Comparison of ENCODE assay signal across 9 cellular contexts in the genomic region with DNA sequence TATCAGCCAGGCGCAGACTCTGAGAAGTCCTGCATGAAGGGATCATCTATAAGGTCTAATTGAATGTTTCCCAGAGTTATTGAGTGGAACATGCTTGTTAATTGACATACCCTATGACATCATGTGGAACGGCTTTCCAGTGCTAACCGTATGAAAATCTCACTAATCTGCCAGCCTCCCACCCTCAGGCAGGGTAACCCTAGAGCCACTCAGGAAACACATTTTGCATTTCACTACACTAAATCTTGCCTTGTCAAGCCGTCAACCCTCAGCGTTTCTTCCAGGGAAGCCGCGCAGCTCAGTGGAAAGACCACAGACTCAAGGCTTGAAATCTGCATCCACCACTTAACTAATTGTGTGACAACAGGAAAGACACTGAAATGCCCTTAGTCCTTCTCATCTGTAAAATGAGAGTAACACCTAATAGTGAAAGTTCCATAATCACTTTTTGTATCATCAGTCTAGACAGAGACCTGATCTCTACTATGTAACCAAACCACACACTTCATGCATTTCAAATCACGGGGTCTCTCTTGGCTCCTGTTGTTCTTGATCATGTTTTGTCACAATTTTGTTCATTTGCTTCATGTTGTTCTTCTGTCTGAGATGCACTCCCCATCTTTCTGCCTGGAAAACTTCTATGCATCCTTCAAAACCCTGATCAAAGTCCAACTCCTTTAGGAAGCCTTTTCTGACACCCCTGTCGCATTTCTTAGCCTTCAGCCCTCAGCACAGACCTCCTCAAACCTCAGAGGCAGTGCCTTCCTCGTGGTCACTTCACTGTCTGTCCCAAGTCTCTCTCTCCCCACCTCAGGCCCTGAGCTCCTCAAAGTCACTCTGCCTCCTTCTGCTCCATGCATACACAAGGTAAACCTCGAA.
DNase-seq lines count a peak whose midpoint lies in the region; ATAC-seq lines count a peak whose summit lies in the region.
"Had no signal": no experiment of that assay in that cellular context is flagged by ENCODE, and none has a peak within 500 bp of the region (broad histone marks: within the 10 kb centered on the region; RNA-seq: fewer than 3 reads in every experiment).

No MANE protein-coding gene starts in this region.

- H3K36me3 Mint-ChIP-seq in activated naive CD4-positive, alpha-beta T cell treated with anti-CD3 and anti-CD28 coated beads for 36 hours (ENCODE audit: low read depth), result no peaks in the 10 kb centered on the region
- no peaks in the 10 kb centered on the region for H3K36me3 Mint-ChIP-seq in T-helper 2 cell treated with Interferon-gamma antibody and Interleukin-4, amounts not matched to agents 5 μg/mL and 100 μg/mL, for 36 hours (ENCODE audit: low read depth)
- no peaks in the 10 kb centered on the region for H3K36me3 Mint-ChIP-seq in stimulated activated memory B cell treated with anti-CD40 and anti-IgM and Interleukin-4, amounts not matched to agents 10 μg/mL and 1 μg/mL and 100 μg/mL, for 72 hours

- DNase-seq in activated naive CD4-positive, alpha-beta T cell treated with anti-CD3 and anti-CD28 coated beads for 36 hours, result peak; percentile 40
- DNase-seq in activated naive CD4-positive, alpha-beta T cell (lab: John Stamatoyannopoulos, UW), result no peak
- peak; percentile 53 for DNase-seq in T-helper 2 cell treated with Interferon-gamma antibody and Interleukin-4, amounts not matched to agents 5 μg/mL and 100 μg/mL, for 36 hours (ENCODE audit: low spot score)
- no peak for DNase-seq in NCI-H524 (lab: John Stamatoyannopoulos, UW)
- no peak for DNase-seq in NCI-H2107 (lab: John Stamatoyannopoulos, UW)
- no peak for DNase-seq in NCI-H748 (lab: John Stamatoyannopoulos, UW; ENCODE audit: unreplicated experiment)
- DNase-seq: MG63 had no signal

- intact Hi-C loops in activated naive CD4-positive, alpha-beta T cell treated with anti-CD3 and anti-CD28 coated beads for 36 hours (cut with micrococcal nuclease), result loop anchor here (1.0 to 2.0 kb wide), 4 partner anchors 39 to 114 kb away; no protein-coding TSS in a partner anchor

- H3K4me3 Mint-ChIP-seq in activated naive CD4-positive, alpha-beta T cell treated with anti-CD3 and anti-CD28 coated beads for 36 hours, result no peak overlapping the region
- H3K4me3 Mint-ChIP-seq in T-helper 2 cell treated with Interferon-gamma antibody and Interleukin-4, amounts not matched to agents 5 μg/mL and 100 μg/mL, for 36 hours, result peak overlapping the region; percentile 13
- H3K4me3 Mint-ChIP-seq in stimulated activated memory B cell treated with anti-CD40 and anti-IgM and Interleukin-4, amounts not matched to agents 10 μg/mL and 1 μg/mL and 100 μg/mL, for 72 hours, result peak overlapping the region; percentile 48

- peak overlapping the region; percentile 33 for H3K27ac Mint-ChIP-seq in activated naive CD4-positive, alpha-beta T cell treated with anti-CD3 and anti-CD28 coated beads for 36 hours
- peak overlapping the region; percentile 21 for H3K27ac Mint-ChIP-seq in T-helper 2 cell treated with Interferon-gamma antibody and Interleukin-4, amounts not matched to agents 5 μg/mL and 100 μg/mL, for 36 hours
- peak overlapping the region; percentile 95 for H3K27ac Mint-ChIP-seq in stimulated activated memory B cell treated with anti-CD40 and anti-IgM and Interleukin-4, amounts not matched to agents 10 μg/mL and 1 μg/mL and 100 μg/mL, for 72 hours

- ATAC-seq in HG02840 (IDR thresholded peaks at IDR 0.05; ENCODE audit: low FRiP score, unreplicated experiment), result peak; percentile 81
- peak; percentile 90 for ATAC-seq in stimulated activated memory B cell treated with anti-CD40 and anti-IgM and Interleukin-4, amounts not matched to agents 10 μg/mL and 1 μg/mL and 100 μg/mL, for 72 hours

- no peaks in the 10 kb centered on the region for H3K9me3 Mint-ChIP-seq in activated naive CD4-positive, alpha-beta T cell treated with anti-CD3 and anti-CD28 coated beads for 36 hours
- H3K9me3 Mint-ChIP-seq in T-helper 2 cell treated with Interferon-gamma antibody and Interleukin-4, amounts not matched to agents 5 μg/mL and 100 μg/mL, for 36 hours, result no peaks in the 10 kb centered on the region
- H3K9me3 Mint-ChIP-seq in stimulated activated memory B cell treated with anti-CD40 and anti-IgM and Interleukin-4, amounts not matched to agents 10 μg/mL and 1 μg/mL and 100 μg/mL, for 72 hours, result no peaks in the 10 kb centered on the region

- H3K4me1 Mint-ChIP-seq in activated naive CD4-positive, alpha-beta T cell treated with anti-CD3 and anti-CD28 coated beads for 36 hours (ENCODE audit: low read depth), result peaks cover 37% of the 10 kb centered on the region
- peaks cover 55% of the 10 kb centered on the region for H3K4me1 Mint-ChIP-seq in T-helper 2 cell treated with Interferon-gamma antibody and Interleukin-4, amounts not matched to agents 5 μg/mL and 100 μg/mL, for 36 hours (ENCODE audit: low read depth)
- H3K4me1 Mint-ChIP-seq in stimulated activated memory B cell treated with anti-CD40 and anti-IgM and Interleukin-4, amounts not matched to agents 10 μg/mL and 1 μg/mL and 100 μg/mL, for 72 hours, result peaks cover 87% of the 10 kb centered on the region

- CTCF ChIA-PET in activated naive CD4-positive, alpha-beta T cell treated with anti-CD3 and anti-CD28 coated beads for 36 hours (lab: Charles Lee), result interaction anchor here (0.6 kb wide), 2 partner anchors 22 to 126 kb away, joined by 3 read pairs; no protein-coding TSS in a partner anchor

- no peaks in the 10 kb centered on the region for H3K27me3 Mint-ChIP-seq in activated naive CD4-positive, alpha-beta T cell treated with anti-CD3 and anti-CD28 coated beads for 36 hours (ENCODE audit: low read depth)
- H3K27me3 Mint-ChIP-seq in T-helper 2 cell treated with Interferon-gamma antibody and Interleukin-4, amounts not matched to agents 5 μg/mL and 100 μg/mL, for 36 hours (ENCODE audit: low read depth), result no peaks in the 10 kb centered on the region
- no peaks in the 10 kb centered on the region for H3K27me3 Mint-ChIP-seq in stimulated activated memory B cell treated with anti-CD40 and anti-IgM and Interleukin-4, amounts not matched to agents 10 μg/mL and 1 μg/mL and 100 μg/mL, for 72 hours

Comparison
In these comparisons a context has a peak if more than half of its experiments do, and no peak if none do; other contexts are left out.
1. DNase-seq: peak in activated naive CD4-positive, alpha-beta T cell treated with anti-CD3 and anti-CD28 coated beads for 36 hours (single experiment) and T-helper 2 cell treated with Interferon-gamma antibody and Interleukin-4, amounts not matched to agents 5 μg/mL and 100 μg/mL, for 36 hours (single experiment); none in activated naive CD4-positive, alpha-beta T cell (0 of 4), NCI-H524 (0 of 2), NCI-H2107 (single experiment) and NCI-H748 (single experiment).
2. H3K27ac Mint-ChIP-seq: peak in every context shown above with its lines; median percentile 95 in stimulated activated memory B cell treated with anti-CD40 and anti-IgM and Interleukin-4, amounts not matched to agents 10 μg/mL and 1 μg/mL and 100 μg/mL, for 72 hours; 33 in activated naive CD4-positive, alpha-beta T cell treated with anti-CD3 and anti-CD28 coated beads for 36 hours; 21 in T-helper 2 cell treated with Interferon-gamma antibody and Interleukin-4, amounts not matched to agents 5 μg/mL and 100 μg/mL, for 36 hours.